In the genomic region with DNA sequence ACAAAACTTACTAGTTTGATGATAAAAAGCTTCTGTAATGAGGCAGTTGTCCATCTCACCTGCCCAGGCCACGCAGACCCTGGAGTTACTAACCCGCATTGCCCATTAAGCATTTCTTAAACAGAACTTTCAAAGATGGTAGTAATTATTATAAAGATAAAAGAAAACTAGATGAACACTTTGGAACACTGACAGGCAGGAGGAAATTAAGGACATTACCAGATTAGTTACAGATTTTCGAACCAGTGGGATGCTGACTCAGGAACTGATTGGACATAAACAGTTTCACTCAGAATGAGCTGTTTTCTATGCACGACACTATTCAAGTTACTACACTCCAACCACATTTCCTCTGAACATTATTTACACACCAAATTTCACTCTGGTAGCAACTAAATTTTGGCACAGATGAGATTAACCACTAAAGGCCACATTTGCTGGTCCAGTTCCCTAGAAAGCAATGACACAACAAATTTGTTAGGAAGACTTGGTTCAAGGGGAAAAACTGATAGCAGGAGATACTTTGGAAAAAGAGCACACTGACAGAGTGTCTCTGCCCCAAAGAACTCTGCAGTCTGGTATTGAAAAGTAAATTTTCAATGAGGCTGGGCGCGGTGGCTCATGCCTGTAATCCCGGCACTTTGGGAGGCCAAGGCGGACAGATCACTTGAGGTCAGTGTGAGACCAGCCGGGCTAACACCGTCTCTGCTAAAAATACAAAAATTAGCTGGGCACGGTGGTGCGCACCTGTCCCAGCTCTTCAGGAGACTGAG, we compare ENCODE assay signal across 1 cellular context.
TF ChIP-seq lines count a peak whose summit lies in the region.

No MANE protein-coding gene starts in this region.

TF ChIP-seq in HepG2, 621 proteins besides CTCF, POLR2A, EP300 and RAD21 (continued from another document and continues in another):
- TF ChIP-seq, protein P1, sequence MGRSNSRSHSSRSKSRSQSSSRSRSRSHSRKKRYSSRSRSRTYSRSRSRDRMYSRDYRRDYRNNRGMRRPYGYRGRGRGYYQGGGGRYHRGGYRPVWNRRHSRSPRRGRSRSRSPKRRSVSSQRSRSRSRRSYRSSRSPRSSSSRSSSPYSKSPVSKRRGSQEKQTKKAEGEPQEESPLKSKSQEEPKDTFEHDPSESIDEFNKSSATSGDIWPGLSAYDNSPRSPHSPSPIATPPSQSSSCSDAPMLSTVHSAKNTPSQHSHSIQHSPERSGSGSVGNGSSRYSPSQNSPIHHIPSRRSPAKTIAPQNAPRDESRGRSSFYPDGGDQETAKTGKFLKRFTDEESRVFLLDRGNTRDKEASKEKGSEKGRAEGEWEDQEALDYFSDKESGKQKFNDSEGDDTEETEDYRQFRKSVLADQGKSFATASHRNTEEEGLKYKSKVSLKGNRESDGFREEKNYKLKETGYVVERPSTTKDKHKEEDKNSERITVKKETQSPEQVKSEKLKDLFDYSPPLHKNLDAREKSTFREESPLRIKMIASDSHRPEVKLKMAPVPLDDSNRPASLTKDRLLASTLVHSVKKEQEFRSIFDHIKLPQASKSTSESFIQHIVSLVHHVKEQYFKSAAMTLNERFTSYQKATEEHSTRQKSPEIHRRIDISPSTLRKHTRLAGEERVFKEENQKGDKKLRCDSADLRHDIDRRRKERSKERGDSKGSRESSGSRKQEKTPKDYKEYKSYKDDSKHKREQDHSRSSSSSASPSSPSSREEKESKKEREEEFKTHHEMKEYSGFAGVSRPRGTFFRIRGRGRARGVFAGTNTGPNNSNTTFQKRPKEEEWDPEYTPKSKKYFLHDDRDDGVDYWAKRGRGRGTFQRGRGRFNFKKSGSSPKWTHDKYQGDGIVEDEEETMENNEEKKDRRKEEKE (IDR thresholded peaks at IDR 0.05) = no peak
- TF ChIP-seq ZNF570 (CRISPR knock-in tag; IDR thresholded peaks at IDR 0.05; ENCODE audit: borderline replicate concordance) (peak; percentile 27; the same call in 1 of the 2 replicates), JUN (CRISPR knock-in tag; IDR thresholded peaks at IDR 0.05) (no peak), BRCA1 (CRISPR knock-in tag; IDR thresholded peaks at IDR 0.05) (no peak), ZNF337 (CRISPR knock-in tag; IDR thresholded peaks at IDR 0.05; ENCODE audit: borderline replicate concordance, low read depth) (no peak), SRY (CRISPR knock-in tag; IDR thresholded peaks at IDR 0.05) (no peak), ZZZ3 (CRISPR knock-in tag; IDR thresholded peaks at IDR 0.05; ENCODE audit: borderline replicate concordance) (no peak), NFE2 (CRISPR knock-in tag; IDR thresholded peaks at IDR 0.05) (no peak), ZNF160 (CRISPR knock-in tag; IDR thresholded peaks at IDR 0.05) (no peak), ZNF468 (CRISPR knock-in tag; IDR thresholded peaks at IDR 0.05) (no peak), HDAC1 (CRISPR knock-in tag; IDR thresholded peaks at IDR 0.05) (no peak), NCOR1 (IDR thresholded peaks at IDR 0.05; ENCODE audit: borderline replicate concordance, low read length) (no peak), SOX6 (IDR thresholded peaks at IDR 0.05) (no peak), SOX6 (CRISPR knock-in tag; IDR thresholded peaks at IDR 0.05) (no peak; the same call in 1 of the 2 replicates), KLF9 (CRISPR knock-in tag; IDR thresholded peaks at IDR 0.05; ENCODE audit: low read depth) (no peak), FLYWCH1 (CRISPR knock-in tag; IDR thresholded peaks at IDR 0.05) (0 out of 2 replicates have a peak, but pooled peaks have one; percentile 63), ZNF224 (CRISPR knock-in tag; IDR thresholded peaks at IDR 0.05) (no peak), U2AF1 (optimal IDR thresholded peaks at IDR 0.05; ENCODE audit: low read depth, low read length) (peak; percentile 4), GFI1 (CRISPR knock-in tag; IDR thresholded peaks at IDR 0.05; ENCODE audit: borderline replicate concordance) (no peak), CCAR2 (optimal IDR thresholded peaks at IDR 0.05; ENCODE audit: low read depth, low read length) (no peak), FOXM1 (CRISPR knock-in tag; IDR thresholded peaks at IDR 0.05) (no peak), NFKB2 (CRISPR knock-in tag; IDR thresholded peaks at IDR 0.05; ENCODE audit: borderline replicate concordance) (no peak; the same call in 1 of the 2 replicates), ZNF530 (CRISPR knock-in tag; IDR thresholded peaks at IDR 0.05; ENCODE audit: low read depth) (no peak), ZNF180 (CRISPR knock-in tag; IDR thresholded peaks at IDR 0.05; ENCODE audit: borderline replicate concordance, low read depth) (peak; percentile 69; the same call in 1 of the 2 replicates), ZNF772 (CRISPR knock-in tag; IDR thresholded peaks at IDR 0.05) (no peak), CBX5 (CRISPR knock-in tag; IDR thresholded peaks at IDR 0.05; ENCODE audit: borderline replicate concordance) (0 out of 2 replicates have a peak, but pooled peaks have one; percentile 30), ZNF333 (CRISPR knock-in tag; IDR thresholded peaks at IDR 0.05; ENCODE audit: borderline replicate concordance) (no peak), FOSL1 (CRISPR knock-in tag; IDR thresholded peaks at IDR 0.05; ENCODE audit: borderline replicate concordance) (no peak)
- TF ChIP-seq, protein P2, sequence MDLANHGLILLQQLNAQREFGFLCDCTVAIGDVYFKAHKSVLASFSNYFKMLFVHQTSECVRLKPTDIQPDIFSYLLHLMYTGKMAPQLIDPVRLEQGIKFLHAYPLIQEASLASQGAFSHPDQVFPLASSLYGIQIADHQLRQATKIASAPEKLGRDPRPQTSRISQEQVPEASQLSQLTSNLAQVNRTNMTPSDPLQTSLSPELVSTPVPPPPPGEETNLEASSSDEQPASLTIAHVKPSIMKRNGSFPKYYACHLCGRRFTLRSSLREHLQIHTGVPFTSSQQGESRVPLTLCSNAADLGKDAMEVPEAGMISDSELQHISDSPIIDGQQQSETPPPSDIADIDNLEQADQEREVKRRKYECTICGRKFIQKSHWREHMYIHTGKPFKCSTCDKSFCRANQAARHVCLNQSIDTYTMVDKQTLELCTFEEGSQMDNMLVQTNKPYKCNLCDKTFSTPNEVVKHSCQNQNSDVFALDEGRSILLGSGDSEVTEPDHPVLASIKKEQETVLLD (CRISPR knock-in tag; IDR thresholded peaks at IDR 0.05; ENCODE audit: low read depth) = no peak
- TF ChIP-seq, protein P3, sequence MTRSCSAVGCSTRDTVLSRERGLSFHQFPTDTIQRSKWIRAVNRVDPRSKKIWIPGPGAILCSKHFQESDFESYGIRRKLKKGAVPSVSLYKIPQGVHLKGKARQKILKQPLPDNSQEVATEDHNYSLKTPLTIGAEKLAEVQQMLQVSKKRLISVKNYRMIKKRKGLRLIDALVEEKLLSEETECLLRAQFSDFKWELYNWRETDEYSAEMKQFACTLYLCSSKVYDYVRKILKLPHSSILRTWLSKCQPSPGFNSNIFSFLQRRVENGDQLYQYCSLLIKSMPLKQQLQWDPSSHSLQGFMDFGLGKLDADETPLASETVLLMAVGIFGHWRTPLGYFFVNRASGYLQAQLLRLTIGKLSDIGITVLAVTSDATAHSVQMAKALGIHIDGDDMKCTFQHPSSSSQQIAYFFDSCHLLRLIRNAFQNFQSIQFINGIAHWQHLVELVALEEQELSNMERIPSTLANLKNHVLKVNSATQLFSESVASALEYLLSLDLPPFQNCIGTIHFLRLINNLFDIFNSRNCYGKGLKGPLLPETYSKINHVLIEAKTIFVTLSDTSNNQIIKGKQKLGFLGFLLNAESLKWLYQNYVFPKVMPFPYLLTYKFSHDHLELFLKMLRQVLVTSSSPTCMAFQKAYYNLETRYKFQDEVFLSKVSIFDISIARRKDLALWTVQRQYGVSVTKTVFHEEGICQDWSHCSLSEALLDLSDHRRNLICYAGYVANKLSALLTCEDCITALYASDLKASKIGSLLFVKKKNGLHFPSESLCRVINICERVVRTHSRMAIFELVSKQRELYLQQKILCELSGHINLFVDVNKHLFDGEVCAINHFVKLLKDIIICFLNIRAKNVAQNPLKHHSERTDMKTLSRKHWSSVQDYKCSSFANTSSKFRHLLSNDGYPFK (CRISPR knock-in tag; IDR thresholded peaks at IDR 0.05; ENCODE audit: borderline replicate concordance) = no peak
- TF ChIP-seq, protein P4, sequence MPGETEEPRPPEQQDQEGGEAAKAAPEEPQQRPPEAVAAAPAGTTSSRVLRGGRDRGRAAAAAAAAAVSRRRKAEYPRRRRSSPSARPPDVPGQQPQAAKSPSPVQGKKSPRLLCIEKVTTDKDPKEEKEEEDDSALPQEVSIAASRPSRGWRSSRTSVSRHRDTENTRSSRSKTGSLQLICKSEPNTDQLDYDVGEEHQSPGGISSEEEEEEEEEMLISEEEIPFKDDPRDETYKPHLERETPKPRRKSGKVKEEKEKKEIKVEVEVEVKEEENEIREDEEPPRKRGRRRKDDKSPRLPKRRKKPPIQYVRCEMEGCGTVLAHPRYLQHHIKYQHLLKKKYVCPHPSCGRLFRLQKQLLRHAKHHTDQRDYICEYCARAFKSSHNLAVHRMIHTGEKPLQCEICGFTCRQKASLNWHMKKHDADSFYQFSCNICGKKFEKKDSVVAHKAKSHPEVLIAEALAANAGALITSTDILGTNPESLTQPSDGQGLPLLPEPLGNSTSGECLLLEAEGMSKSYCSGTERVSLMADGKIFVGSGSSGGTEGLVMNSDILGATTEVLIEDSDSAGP (CRISPR knock-in tag; IDR thresholded peaks at IDR 0.05; ENCODE audit: borderline replicate concordance) = no peak; the same call in 1 of the 2 replicates
- TF ChIP-seq, protein P5, sequence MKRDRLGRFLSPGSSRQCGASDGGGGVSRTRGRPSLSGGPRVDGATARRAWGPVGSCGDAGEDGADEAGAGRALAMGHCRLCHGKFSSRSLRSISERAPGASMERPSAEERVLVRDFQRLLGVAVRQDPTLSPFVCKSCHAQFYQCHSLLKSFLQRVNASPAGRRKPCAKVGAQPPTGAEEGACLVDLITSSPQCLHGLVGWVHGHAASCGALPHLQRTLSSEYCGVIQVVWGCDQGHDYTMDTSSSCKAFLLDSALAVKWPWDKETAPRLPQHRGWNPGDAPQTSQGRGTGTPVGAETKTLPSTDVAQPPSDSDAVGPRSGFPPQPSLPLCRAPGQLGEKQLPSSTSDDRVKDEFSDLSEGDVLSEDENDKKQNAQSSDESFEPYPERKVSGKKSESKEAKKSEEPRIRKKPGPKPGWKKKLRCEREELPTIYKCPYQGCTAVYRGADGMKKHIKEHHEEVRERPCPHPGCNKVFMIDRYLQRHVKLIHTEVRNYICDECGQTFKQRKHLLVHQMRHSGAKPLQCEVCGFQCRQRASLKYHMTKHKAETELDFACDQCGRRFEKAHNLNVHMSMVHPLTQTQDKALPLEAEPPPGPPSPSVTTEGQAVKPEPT (CRISPR knock-in tag; IDR thresholded peaks at IDR 0.05; ENCODE audit: low read depth) = no peak
- TF ChIP-seq, protein P6, sequence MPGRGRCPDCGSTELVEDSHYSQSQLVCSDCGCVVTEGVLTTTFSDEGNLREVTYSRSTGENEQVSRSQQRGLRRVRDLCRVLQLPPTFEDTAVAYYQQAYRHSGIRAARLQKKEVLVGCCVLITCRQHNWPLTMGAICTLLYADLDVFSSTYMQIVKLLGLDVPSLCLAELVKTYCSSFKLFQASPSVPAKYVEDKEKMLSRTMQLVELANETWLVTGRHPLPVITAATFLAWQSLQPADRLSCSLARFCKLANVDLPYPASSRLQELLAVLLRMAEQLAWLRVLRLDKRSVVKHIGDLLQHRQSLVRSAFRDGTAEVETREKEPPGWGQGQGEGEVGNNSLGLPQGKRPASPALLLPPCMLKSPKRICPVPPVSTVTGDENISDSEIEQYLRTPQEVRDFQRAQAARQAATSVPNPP (CRISPR knock-in tag; IDR thresholded peaks at IDR 0.05) = peak; percentile 84; the same call in 1 of the 2 replicates
- TF ChIP-seq, protein P7, sequence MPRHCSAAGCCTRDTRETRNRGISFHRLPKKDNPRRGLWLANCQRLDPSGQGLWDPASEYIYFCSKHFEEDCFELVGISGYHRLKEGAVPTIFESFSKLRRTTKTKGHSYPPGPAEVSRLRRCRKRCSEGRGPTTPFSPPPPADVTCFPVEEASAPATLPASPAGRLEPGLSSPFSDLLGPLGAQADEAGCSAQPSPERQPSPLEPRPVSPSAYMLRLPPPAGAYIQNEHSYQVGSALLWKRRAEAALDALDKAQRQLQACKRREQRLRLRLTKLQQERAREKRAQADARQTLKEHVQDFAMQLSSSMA (CRISPR knock-in tag; IDR thresholded peaks at IDR 0.05) = no peak
- TF ChIP-seq, protein P8, sequence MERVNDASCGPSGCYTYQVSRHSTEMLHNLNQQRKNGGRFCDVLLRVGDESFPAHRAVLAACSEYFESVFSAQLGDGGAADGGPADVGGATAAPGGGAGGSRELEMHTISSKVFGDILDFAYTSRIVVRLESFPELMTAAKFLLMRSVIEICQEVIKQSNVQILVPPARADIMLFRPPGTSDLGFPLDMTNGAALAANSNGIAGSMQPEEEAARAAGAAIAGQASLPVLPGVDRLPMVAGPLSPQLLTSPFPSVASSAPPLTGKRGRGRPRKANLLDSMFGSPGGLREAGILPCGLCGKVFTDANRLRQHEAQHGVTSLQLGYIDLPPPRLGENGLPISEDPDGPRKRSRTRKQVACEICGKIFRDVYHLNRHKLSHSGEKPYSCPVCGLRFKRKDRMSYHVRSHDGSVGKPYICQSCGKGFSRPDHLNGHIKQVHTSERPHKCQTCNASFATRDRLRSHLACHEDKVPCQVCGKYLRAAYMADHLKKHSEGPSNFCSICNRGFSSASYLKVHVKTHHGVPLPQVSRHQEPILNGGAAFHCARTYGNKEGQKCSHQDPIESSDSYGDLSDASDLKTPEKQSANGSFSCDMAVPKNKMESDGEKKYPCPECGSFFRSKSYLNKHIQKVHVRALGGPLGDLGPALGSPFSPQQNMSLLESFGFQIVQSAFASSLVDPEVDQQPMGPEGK (CRISPR knock-in tag; IDR thresholded peaks at IDR 0.05) = no peak
- TF ChIP-seq, protein P9, sequence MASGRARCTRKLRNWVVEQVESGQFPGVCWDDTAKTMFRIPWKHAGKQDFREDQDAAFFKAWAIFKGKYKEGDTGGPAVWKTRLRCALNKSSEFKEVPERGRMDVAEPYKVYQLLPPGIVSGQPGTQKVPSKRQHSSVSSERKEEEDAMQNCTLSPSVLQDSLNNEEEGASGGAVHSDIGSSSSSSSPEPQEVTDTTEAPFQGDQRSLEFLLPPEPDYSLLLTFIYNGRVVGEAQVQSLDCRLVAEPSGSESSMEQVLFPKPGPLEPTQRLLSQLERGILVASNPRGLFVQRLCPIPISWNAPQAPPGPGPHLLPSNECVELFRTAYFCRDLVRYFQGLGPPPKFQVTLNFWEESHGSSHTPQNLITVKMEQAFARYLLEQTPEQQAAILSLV (CRISPR knock-in tag; IDR thresholded peaks at IDR 0.05; ENCODE audit: borderline replicate concordance) = no peak
- TF ChIP-seq, protein P10, sequence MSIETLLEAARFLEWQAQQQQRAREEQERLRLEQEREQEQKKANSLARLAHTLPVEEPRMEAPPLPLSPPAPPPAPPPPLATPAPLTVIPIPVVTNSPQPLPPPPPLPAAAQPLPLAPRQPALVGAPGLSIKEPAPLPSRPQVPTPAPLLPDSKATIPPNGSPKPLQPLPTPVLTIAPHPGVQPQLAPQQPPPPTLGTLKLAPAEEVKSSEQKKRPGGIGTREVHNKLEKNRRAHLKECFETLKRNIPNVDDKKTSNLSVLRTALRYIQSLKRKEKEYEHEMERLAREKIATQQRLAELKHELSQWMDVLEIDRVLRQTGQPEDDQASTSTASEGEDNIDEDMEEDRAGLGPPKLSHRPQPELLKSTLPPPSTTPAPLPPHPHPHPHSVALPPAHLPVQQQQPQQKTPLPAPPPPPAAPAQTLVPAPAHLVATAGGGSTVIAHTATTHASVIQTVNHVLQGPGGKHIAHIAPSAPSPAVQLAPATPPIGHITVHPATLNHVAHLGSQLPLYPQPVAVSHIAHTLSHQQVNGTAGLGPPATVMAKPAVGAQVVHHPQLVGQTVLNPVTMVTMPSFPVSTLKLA (IDR thresholded peaks at IDR 0.05) = no peak
